In genomic region chr7:76318488-76319353, GRCh38 we compare ENCODE assay signal across 8 cellular contexts.
A peak's percentile ranks its signal among the peaks of the same experiment; 100 is the strongest.
DNase-seq lines count a peak whose midpoint lies in the region; ATAC-seq and TF ChIP-seq lines count a peak whose summit lies in the region.

No MANE protein-coding gene starts in this region.

- TF ChIP-seq CTCF in C4-2B (conservative IDR thresholded peaks at IDR 0.05), result no peak; the same call in 1 of the 2 replicates

- ATAC-seq in GM19043 (IDR thresholded peaks at IDR 0.05; ENCODE audit: low read depth, unreplicated experiment) (peak; percentile 43), HG03196 (IDR thresholded peaks at IDR 0.05; ENCODE audit: unreplicated experiment) (peak; percentile 44)

- peak overlapping the region; percentile 93 for H3K27ac ChIP-seq in C4-2B

- DNase-seq in NCI-H524 treated with DMSO at 0.1 percent for 48 hours (lab: John Stamatoyannopoulos, UW) (peak; percentile 41), medulla oblongata (ENCODE audit: extremely low spot score) (peak; percentile 75)
- peak; percentile 51 to 53 for DNase-seq in activated CD4-positive, alpha-beta T cell treated with anti-CD3 and anti-CD28 coated beads, Interleukin-2, amount 50 U/mL, for 4 hours
- peak; percentile 51 for DNase-seq in effector CD4-positive, alpha-beta T cell
- DNase-seq in stimulated activated CD8-positive, alpha-beta memory T cell treated with anti-CD3 and anti-CD28 coated beads, Interleukin-4, amount 100 ng/mL, for 48 hours, result peak; percentile 80

Comparison
In these comparisons a context has a peak if more than half of its experiments do, and no peak if none do; other contexts are left out.
1. Peak in every context shown above with its lines: DNase-seq, ATAC-seq and H3K27ac ChIP-seq.